1 cellular context compared by ENCODE assay signal in genomic region chr2:69718338-69718965, GRCh38.
TF ChIP-seq lines count a peak whose summit lies in the region.

No MANE protein-coding gene starts in this region.

TF ChIP-seq in A549, 52 proteins besides CTCF, POLR2A, EP300 and RAD21 (continued from another document):
- TF ChIP-seq, protein P1, sequence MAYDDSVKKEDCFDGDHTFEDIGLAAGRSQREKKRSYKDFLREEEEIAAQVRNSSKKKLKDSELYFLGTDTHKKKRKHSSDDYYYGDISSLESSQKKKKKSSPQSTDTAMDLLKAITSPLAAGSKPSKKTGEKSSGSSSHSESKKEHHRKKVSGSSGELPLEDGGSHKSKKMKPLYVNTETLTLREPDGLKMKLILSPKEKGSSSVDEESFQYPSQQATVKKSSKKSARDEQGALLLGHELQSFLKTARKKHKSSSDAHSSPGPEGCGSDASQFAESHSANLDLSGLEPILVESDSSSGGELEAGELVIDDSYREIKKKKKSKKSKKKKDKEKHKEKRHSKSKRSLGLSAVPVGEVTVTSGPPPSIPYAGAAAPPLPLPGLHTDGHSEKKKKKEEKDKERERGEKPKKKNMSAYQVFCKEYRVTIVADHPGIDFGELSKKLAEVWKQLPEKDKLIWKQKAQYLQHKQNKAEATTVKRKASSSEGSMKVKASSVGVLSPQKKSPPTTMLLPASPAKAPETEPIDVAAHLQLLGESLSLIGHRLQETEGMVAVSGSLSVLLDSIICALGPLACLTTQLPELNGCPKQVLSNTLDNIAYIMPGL (CRISPR knock-in tag; IDR thresholded peaks at IDR 0.05; ENCODE audit: borderline replicate concordance) = no peak
- TF ChIP-seq FOXS1 (CRISPR knock-in tag; IDR thresholded peaks at IDR 0.05) (no peak), KDM1A (IDR thresholded peaks at IDR 0.05; ENCODE audit: low read depth) (no peak), CEBPB (IDR thresholded peaks at IDR 0.05) (no peak), PHF8 (IDR thresholded peaks at IDR 0.05; ENCODE audit: borderline replicate concordance, low read depth) (no peak), KDM5A (IDR thresholded peaks at IDR 0.05) (no peak), CBX8 (IDR thresholded peaks at IDR 0.05) (no peak), EHF (CRISPR knock-in tag; IDR thresholded peaks at IDR 0.05) (no peak), GATA3 (IDR thresholded peaks at IDR 0.05; ENCODE audit: borderline replicate concordance) (no peak), BCL3 (IDR thresholded peaks at IDR 0.05) (no peak), MAFK (IDR thresholded peaks at IDR 0.05; ENCODE audit: partially characterized antibody) (no peak), MAZ (IDR thresholded peaks at IDR 0.05; ENCODE audit: borderline replicate concordance, low read depth, low read length) (no peak), NFE2L2 (conservative IDR thresholded peaks at IDR 0.05; ENCODE audit: low read length) (no peak), RARB (CRISPR knock-in tag; IDR thresholded peaks at IDR 0.05) (no peak), ZNF302 (CRISPR knock-in tag; IDR thresholded peaks at IDR 0.05) (no peak)
- TF ChIP-seq, protein P2, sequence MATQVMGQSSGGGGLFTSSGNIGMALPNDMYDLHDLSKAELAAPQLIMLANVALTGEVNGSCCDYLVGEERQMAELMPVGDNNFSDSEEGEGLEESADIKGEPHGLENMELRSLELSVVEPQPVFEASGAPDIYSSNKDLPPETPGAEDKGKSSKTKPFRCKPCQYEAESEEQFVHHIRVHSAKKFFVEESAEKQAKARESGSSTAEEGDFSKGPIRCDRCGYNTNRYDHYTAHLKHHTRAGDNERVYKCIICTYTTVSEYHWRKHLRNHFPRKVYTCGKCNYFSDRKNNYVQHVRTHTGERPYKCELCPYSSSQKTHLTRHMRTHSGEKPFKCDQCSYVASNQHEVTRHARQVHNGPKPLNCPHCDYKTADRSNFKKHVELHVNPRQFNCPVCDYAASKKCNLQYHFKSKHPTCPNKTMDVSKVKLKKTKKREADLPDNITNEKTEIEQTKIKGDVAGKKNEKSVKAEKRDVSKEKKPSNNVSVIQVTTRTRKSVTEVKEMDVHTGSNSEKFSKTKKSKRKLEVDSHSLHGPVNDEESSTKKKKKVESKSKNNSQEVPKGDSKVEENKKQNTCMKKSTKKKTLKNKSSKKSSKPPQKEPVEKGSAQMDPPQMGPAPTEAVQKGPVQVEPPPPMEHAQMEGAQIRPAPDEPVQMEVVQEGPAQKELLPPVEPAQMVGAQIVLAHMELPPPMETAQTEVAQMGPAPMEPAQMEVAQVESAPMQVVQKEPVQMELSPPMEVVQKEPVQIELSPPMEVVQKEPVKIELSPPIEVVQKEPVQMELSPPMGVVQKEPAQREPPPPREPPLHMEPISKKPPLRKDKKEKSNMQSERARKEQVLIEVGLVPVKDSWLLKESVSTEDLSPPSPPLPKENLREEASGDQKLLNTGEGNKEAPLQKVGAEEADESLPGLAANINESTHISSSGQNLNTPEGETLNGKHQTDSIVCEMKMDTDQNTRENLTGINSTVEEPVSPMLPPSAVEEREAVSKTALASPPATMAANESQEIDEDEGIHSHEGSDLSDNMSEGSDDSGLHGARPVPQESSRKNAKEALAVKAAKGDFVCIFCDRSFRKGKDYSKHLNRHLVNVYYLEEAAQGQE (IDR thresholded peaks at IDR 0.05) = no peak
- TF ChIP-seq, protein P3, sequence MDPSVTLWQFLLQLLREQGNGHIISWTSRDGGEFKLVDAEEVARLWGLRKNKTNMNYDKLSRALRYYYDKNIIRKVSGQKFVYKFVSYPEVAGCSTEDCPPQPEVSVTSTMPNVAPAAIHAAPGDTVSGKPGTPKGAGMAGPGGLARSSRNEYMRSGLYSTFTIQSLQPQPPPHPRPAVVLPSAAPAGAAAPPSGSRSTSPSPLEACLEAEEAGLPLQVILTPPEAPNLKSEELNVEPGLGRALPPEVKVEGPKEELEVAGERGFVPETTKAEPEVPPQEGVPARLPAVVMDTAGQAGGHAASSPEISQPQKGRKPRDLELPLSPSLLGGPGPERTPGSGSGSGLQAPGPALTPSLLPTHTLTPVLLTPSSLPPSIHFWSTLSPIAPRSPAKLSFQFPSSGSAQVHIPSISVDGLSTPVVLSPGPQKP (IDR thresholded peaks at IDR 0.05; ENCODE audit: low read depth, low read length) = no peak
